Comparison of ENCODE assay signal across 16 cellular contexts in the genomic region with DNA sequence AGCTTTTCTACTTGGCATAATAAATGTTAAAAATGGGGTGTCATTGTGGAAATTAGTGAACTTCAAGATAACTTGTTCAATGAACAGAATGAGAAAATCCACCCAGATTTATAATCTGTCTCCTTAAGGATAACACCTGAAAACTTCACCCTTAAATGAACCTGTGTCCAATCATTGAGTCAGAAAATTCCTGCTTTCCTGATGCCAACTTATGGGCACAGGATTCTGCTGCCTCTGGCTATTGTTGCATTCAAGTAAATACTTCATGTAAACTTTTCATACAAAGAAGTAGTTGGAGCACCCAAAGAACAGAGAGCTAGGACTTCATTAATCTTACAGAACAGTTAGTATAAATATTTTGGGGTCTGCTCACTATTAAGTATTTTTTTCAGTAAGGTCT.
A peak's percentile ranks its signal among the peaks of the same experiment; 100 is the strongest.
DNase-seq lines count a peak whose midpoint lies in the region; ATAC-seq, FAIRE-seq and TF ChIP-seq lines count a peak whose summit lies in the region.
"Had no signal": no experiment of that assay in that cellular context is flagged by ENCODE, and none has a peak within 500 bp of the region (broad histone marks: within the 10 kb centered on the region; RNA-seq: fewer than 3 reads in every experiment).

No MANE protein-coding gene starts in this region.

- peak overlapping the region; percentile 41 for H3K27ac ChIP-seq in astrocyte (ENCODE audit: low read depth, low read length)
- no peak overlapping the region for H3K27ac ChIP-seq in H9 (ENCODE audit: insufficient read length, low read depth, low read length)
- H3K27ac ChIP-seq: BLaER1 had no signal

- no peak overlapping the region for H4K91ac ChIP-seq in H9 (ENCODE audit: insufficient read length, low read depth, low read length)

- H3K4me3 ChIP-seq in astrocyte (ENCODE audit: insufficient read depth, low read depth, low read length) = no peak overlapping the region
- H3K4me3 ChIP-seq: BLaER1, HAP-1 had no signal

- H3K27me3 ChIP-seq in astrocyte (ENCODE audit: insufficient read depth, low read length) (no peaks in the 10 kb centered on the region), H9 (ENCODE audit: insufficient read depth, low read length) (no peaks in the 10 kb centered on the region)
- H3K27me3 ChIP-seq: BLaER1 had no signal

- no peak overlapping the region for H3K56ac ChIP-seq in H9 (ENCODE audit: insufficient read length, low read depth, low read length)

- DNase-seq in Calu3 = no peak
- peak; percentile 43 for DNase-seq in M059J (ENCODE audit: low read depth)
- DNase-seq in astrocyte (ENCODE audit: low read depth) = no peak
- peak; percentile 25 for DNase-seq in kidney tubule cell (ENCODE audit: low spot score)
- no peak for DNase-seq in G401 (ENCODE audit: low spot score)
- DNase-seq in activated CD4-positive, alpha-beta memory T cell treated with anti-CD3 and anti-CD28 coated beads for 36 hours = no peak
- no peak for DNase-seq in H9
- DNase-seq: CD8-positive, alpha-beta memory T cell; DND-41; KBM-7; NCI-H1092 treated with DMSO at 0.1 percent for 48 hours; NCI-H2081 treated with DMSO at 0.1 percent for 48 hours; NCI-H524 treated with DMSO at 0.1 percent for 48 hours had no signal

- H3K4me3 Mint-ChIP-seq in Calu3 (ENCODE audit: low read depth, unreplicated experiment) (no peak overlapping the region), astrocyte (ENCODE audit: unreplicated experiment) (no peak overlapping the region), H9 (no peak overlapping the region)
- H3K4me3 Mint-ChIP-seq in activated CD4-positive, alpha-beta memory T cell treated with anti-CD3 and anti-CD28 coated beads for 36 hours = no peak overlapping the region
- H3K4me3 Mint-ChIP-seq: CD8-positive, alpha-beta memory T cell had no signal

- H3K27ac Mint-ChIP-seq in Calu3 (ENCODE audit: unreplicated experiment) (peak overlapping the region; percentile 78), astrocyte (ENCODE audit: unreplicated experiment) (peak overlapping the region; percentile 77), H9 (no peak overlapping the region)
- H3K27ac Mint-ChIP-seq in activated CD4-positive, alpha-beta memory T cell treated with anti-CD3 and anti-CD28 coated beads for 36 hours = no peak overlapping the region

- no peak overlapping the region for H2BK15ac ChIP-seq in H9 (ENCODE audit: low read depth, low read length)

- no peaks in the 10 kb centered on the region for H4K20me1 ChIP-seq in astrocyte (ENCODE audit: insufficient read depth, low read length)
- H4K20me1 ChIP-seq in H9 (ENCODE audit: control insufficient read depth, insufficient read depth, insufficient read length) = no peaks in the 10 kb centered on the region
- H4K20me1 ChIP-seq: BLaER1 had no signal

- peak; percentile 60 for FAIRE-seq in astrocyte (lab: Jason Lieb, UNC)

- intact Hi-C loops in Calu3 (cut with micrococcal nuclease; ENCODE audit: unreplicated experiment) = no loop called here
- intact Hi-C loops in activated CD4-positive, alpha-beta memory T cell treated with anti-CD3 and anti-CD28 coated beads for 36 hours (cut with micrococcal nuclease) = no loop called here

- H3K4me2 ChIP-seq in astrocyte (ENCODE audit: low read length) (peak overlapping the region; percentile 34), H9 (ENCODE audit: insufficient read depth, insufficient read length, low read length) (no peak overlapping the region)
- H3K4me2 ChIP-seq: BLaER1 had no signal

- no peak overlapping the region for H2BK12ac ChIP-seq in H9 (ENCODE audit: insufficient read length, low read depth, low read length)

- H3K23me2 ChIP-seq in H9 (ENCODE audit: insufficient read length, low read depth, low read length, poor library complexity, severe bottlenecking) = no peaks in the 10 kb centered on the region

- H3K36me3 Mint-ChIP-seq in Calu3 (ENCODE audit: insufficient read depth, unreplicated experiment) = no peaks in the 10 kb centered on the region
- no peaks in the 10 kb centered on the region for H3K36me3 Mint-ChIP-seq in astrocyte (ENCODE audit: low read depth, unreplicated experiment)
- no peaks in the 10 kb centered on the region for H3K36me3 Mint-ChIP-seq in activated CD4-positive, alpha-beta memory T cell treated with anti-CD3 and anti-CD28 coated beads for 36 hours
- peaks cover 26 to 43% (median 32%) of the 10 kb centered on the region in 3 experiments for H3K36me3 Mint-ChIP-seq in H9 (ENCODE audit: insufficient read depth in 1 of 3, low read depth in 3 of 3)
- H3K36me3 Mint-ChIP-seq: CD8-positive, alpha-beta memory T cell had no signal

- CTCF ChIA-PET in Calu3 (lab: Charles Lee) = interaction anchor here (0.6 kb wide), 1 partner anchor 9 kb away, joined by 3 read pairs; no protein-coding TSS in a partner anchor
- CTCF ChIA-PET in activated CD4-positive, alpha-beta memory T cell treated with anti-CD3 and anti-CD28 coated beads for 36 hours (lab: Charles Lee) = no interaction called here

- H2BK20ac ChIP-seq in H9 (ENCODE audit: low read depth, low read length, poor library complexity, severe bottlenecking) = no peak overlapping the region

- ATAC-seq in GM18858 (IDR thresholded peaks at IDR 0.05; ENCODE audit: unreplicated experiment) = no peak

- no peak overlapping the region for H2AK5ac ChIP-seq in H9 (ENCODE audit: insufficient read length, low read length)

- in situ Hi-C loops in G401 (cut with HindIII; ENCODE audit: low sequenced_read_pairs) = no loop called here

- BruUV-seq in Calu3 (replicated peaks; lab: Mats Ljungman, UMichigan) = no TSS peak

- H2AFZ ChIP-seq in astrocyte (ENCODE audit: low read depth, low read length) (no peak overlapping the region), H9 (ENCODE audit: low read length) (no peak overlapping the region)

- no peak overlapping the region for H3K4ac ChIP-seq in H9 (ENCODE audit: low read depth, low read length)

- H3K27me3 Mint-ChIP-seq in Calu3 (ENCODE audit: unreplicated experiment) = no peaks in the 10 kb centered on the region
- no peaks in the 10 kb centered on the region for H3K27me3 Mint-ChIP-seq in astrocyte (ENCODE audit: low read depth, unreplicated experiment)
- peaks cover 4% of the 10 kb centered on the region for H3K27me3 Mint-ChIP-seq in activated CD4-positive, alpha-beta memory T cell treated with anti-CD3 and anti-CD28 coated beads for 36 hours
- H3K27me3 Mint-ChIP-seq in H9 (ENCODE audit: low read depth) = peaks cover 2% of the 10 kb centered on the region; the same call in 1 of the 2 replicates

- no peaks in the 10 kb centered on the region for H3K79me2 ChIP-seq in astrocyte (ENCODE audit: insufficient read depth, low read length)
- H3K79me2 ChIP-seq in H9 (ENCODE audit: insufficient read depth, low read length) = no peaks in the 10 kb centered on the region

- no peak overlapping the region for H2BK120ac ChIP-seq in H9 (ENCODE audit: low read depth, low read length, poor library complexity, severe bottlenecking)

- no peak overlapping the region for H3K14ac ChIP-seq in H9 (ENCODE audit: insufficient read depth, low read length)

- H4K8ac ChIP-seq in H9 (replicated peaks; ENCODE audit: insufficient read length, low read depth, low read length) = no peak overlapping the region

- no peaks in the 10 kb centered on the region for H3K79me1 ChIP-seq in H9 (ENCODE audit: insufficient read depth, low read depth, low read length, poor library complexity, severe bottlenecking)

- POLR2A ChIA-PET in activated CD4-positive, alpha-beta memory T cell treated with anti-CD3 and anti-CD28 coated beads for 36 hours (lab: Charles Lee) = no interaction called here

- H3K4me1 ChIP-seq in astrocyte (ENCODE audit: insufficient read depth, low read length) = peaks cover 10% of the 10 kb centered on the region
- H3K4me1 ChIP-seq in H9 (ENCODE audit: insufficient read depth, low read length) = peaks cover 4% of the 10 kb centered on the region

- H3K9me3 Mint-ChIP-seq in Calu3 (ENCODE audit: low read depth, unreplicated experiment) (peaks cover 9% of the 10 kb centered on the region), astrocyte (ENCODE audit: unreplicated experiment) (peaks cover 14% of the 10 kb centered on the region), H9 (peaks cover 35 to 36% of the 10 kb centered on the region in 2 experiments)
- peaks cover 4% of the 10 kb centered on the region for H3K9me3 Mint-ChIP-seq in activated CD4-positive, alpha-beta memory T cell treated with anti-CD3 and anti-CD28 coated beads for 36 hours

- H3K9me3 ChIP-seq in astrocyte (ENCODE audit: insufficient read depth, low read depth, low read length) (peaks cover 9% of the 10 kb centered on the region), H9 (ENCODE audit: control insufficient read depth, low read depth, low read length) (peaks cover 16% of the 10 kb centered on the region)

- H4K5ac ChIP-seq in H9 (ENCODE audit: insufficient read length, low read depth, low read length) = no peak overlapping the region

- H3T11ph ChIP-seq in H9 (ENCODE audit: low read length) = no peak overlapping the region

- H3K18ac ChIP-seq in H9 (ENCODE audit: insufficient read length, low read depth, low read length) = no peak overlapping the region

- H3K4me1 Mint-ChIP-seq in Calu3 (ENCODE audit: low read depth, unreplicated experiment) = peaks cover 19% of the 10 kb centered on the region
- H3K4me1 Mint-ChIP-seq in astrocyte (ENCODE audit: low read depth, unreplicated experiment) = peaks cover 15% of the 10 kb centered on the region
- no peaks in the 10 kb centered on the region for H3K4me1 Mint-ChIP-seq in activated CD4-positive, alpha-beta memory T cell treated with anti-CD3 and anti-CD28 coated beads for 36 hours (ENCODE audit: low read depth)
- peaks cover 20 to 28% of the 10 kb centered on the region in 2 experiments for H3K4me1 Mint-ChIP-seq in H9
- H3K4me1 Mint-ChIP-seq: CD8-positive, alpha-beta memory T cell had no signal

- no peaks in the 10 kb centered on the region for H3K36me3 ChIP-seq in astrocyte (ENCODE audit: insufficient read depth, low read length)
- H3K36me3 ChIP-seq: BLaER1, HAP-1 had no signal

- H2BK5ac ChIP-seq in H9 (ENCODE audit: insufficient read length, low read length) = no peak overlapping the region

- H3K23ac ChIP-seq in H9 (ENCODE audit: insufficient read length, low read depth, low read length) = no peak overlapping the region

- TF ChIP-seq CTCF in Calu3 (IDR thresholded peaks at IDR 0.05; ENCODE audit: unreplicated experiment) (no peak), astrocyte (IDR thresholded peaks at IDR 0.05; ENCODE audit: insufficient read depth, low read depth, low read length) (no peak), H9 (conservative IDR thresholded peaks at IDR 0.05) (no peak)

- H3K9ac ChIP-seq in astrocyte (ENCODE audit: low read length) (no peak overlapping the region), H9 (ENCODE audit: extremely low read depth, insufficient read length, low read length) (no peak overlapping the region)
- H3K9ac ChIP-seq: BLaER1 had no signal

Comparison
In these comparisons a context has a peak if more than half of its experiments do, and no peak if none do; other contexts are left out.
1. DNase-seq: peak in M059J (single experiment) and kidney tubule cell (single experiment); none in Calu3 (single experiment), astrocyte (single experiment), G401 (single experiment), activated CD4-positive, alpha-beta memory T cell treated with anti-CD3 and anti-CD28 coated beads for 36 hours (single experiment) and H9 (single experiment).
2. H3K27ac Mint-ChIP-seq: peak in Calu3 (single experiment) and astrocyte (single experiment); none in activated CD4-positive, alpha-beta memory T cell treated with anti-CD3 and anti-CD28 coated beads for 36 hours (single experiment) and H9 (0 of 3).